ENCODE assay signal across 8 cellular contexts in the genomic region with DNA sequence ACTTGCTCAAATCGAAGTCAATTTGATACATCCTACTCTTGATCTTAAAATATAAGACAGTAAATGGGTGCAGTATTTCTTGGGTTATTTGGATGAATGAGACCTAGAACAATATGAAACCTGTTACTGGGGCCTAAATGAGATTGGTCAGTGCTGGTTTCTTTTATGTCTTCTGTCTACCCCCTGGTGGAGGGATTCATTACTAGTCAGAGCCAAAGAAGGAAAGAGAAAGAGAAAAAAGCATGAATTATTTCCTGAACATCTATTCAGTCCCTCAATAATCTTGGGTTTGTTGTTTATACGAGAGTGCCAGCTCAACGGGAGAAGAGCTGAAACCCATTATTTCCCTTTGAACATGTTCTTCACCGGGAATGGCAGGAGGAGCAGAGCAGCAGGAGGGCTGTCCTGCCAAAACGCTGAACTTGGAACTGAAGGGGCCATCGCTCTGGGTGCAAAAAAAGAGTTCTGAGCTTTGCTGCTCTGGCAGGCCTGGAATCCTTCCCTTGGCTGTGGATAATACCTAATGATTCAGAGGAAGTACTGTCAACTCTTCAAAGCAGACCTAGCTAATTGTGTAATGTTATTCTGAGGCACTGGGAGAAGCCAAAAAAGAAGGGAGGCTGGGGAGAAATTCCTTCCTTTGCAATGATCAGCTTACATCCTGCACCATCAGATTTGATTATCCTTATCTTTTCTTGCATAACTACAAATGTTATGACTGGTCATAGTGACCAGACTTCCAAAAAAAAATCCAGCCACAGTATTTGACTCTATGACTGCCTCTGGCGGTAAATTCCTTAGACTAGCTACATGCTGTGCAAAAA.
A peak's percentile ranks its signal among the peaks of the same experiment; 100 is the strongest.
DNase-seq lines count a peak whose midpoint lies in the region; ATAC-seq and TF ChIP-seq lines count a peak whose summit lies in the region.

No MANE protein-coding gene starts in this region.

- H3K4me3 ChIP-seq in H7 (ENCODE audit: insufficient read depth, low read depth, low read length), result no peak overlapping the region
- no peak overlapping the region for H3K4me3 ChIP-seq in NB4 (ENCODE audit: low read depth, low read length)
- H3K4me3 ChIP-seq in left lung, result no peak overlapping the region

- H3K36me3 Mint-ChIP-seq in brain, result peaks cover 10% of the 10 kb centered on the region
- H3K36me3 Mint-ChIP-seq in activated T-cell treated with anti-CD3 and anti-CD28 coated beads, Interleukin-2, amount 50 U/mL, for 4 hours (ENCODE audit: insufficient read depth), result peaks cover 12% of the 10 kb centered on the region
- peaks cover 4% of the 10 kb centered on the region for H3K36me3 Mint-ChIP-seq in natural killer cell treated with Interleukin-12 subunit alpha and Interleukin-12 subunit beta and Interleukin-15 and Interleukin-18, amount 100 ng/mL, for 72 hours

- TF ChIP-seq POLR2A in NB4 (IDR thresholded peaks at IDR 0.05; ENCODE audit: extremely low read depth, insufficient read length), result no peak

- peaks cover 17% of the 10 kb centered on the region for H3K4me1 Mint-ChIP-seq in brain
- H3K4me1 Mint-ChIP-seq in activated T-cell treated with anti-CD3 and anti-CD28 coated beads, Interleukin-2, amount 50 U/mL, for 4 hours (ENCODE audit: low read depth), result no peaks in the 10 kb centered on the region
- H3K4me1 Mint-ChIP-seq in natural killer cell treated with Interleukin-12 subunit alpha and Interleukin-12 subunit beta and Interleukin-15 and Interleukin-18, amount 100 ng/mL, for 72 hours (ENCODE audit: low read depth in 2 of 2), result no peaks in the 10 kb centered on the region

- ATAC-seq in left lung, result peak; percentile 72
- no peak for ATAC-seq in activated T-cell treated with anti-CD3 and anti-CD28 coated beads, Interleukin-2, amount 50 U/mL, for 4 hours
- no peak for ATAC-seq in natural killer cell treated with Interleukin-12 subunit alpha and Interleukin-12 subunit beta and Interleukin-15 and Interleukin-18, amount 100 ng/mL, for 72 hours

- peaks cover 9% of the 10 kb centered on the region for H3K27me3 Mint-ChIP-seq in brain
- H3K27me3 Mint-ChIP-seq in activated T-cell treated with anti-CD3 and anti-CD28 coated beads, Interleukin-2, amount 50 U/mL, for 4 hours (ENCODE audit: low read depth), result no peaks in the 10 kb centered on the region
- no peaks in the 10 kb centered on the region for H3K27me3 Mint-ChIP-seq in natural killer cell treated with Interleukin-12 subunit alpha and Interleukin-12 subunit beta and Interleukin-15 and Interleukin-18, amount 100 ng/mL, for 72 hours

- no peaks in the 10 kb centered on the region for H3K4me1 ChIP-seq in left lung

- TF ChIP-seq CTCF in GM12874 (IDR thresholded peaks at IDR 0.05; ENCODE audit: insufficient read depth, low read depth, low read length) (peak; percentile 46; the same call in 1 of the 2 replicates), NB4 (IDR thresholded peaks at IDR 0.05; ENCODE audit: low read depth, low read length) (peak; percentile 33), brain (conservative IDR thresholded peaks at IDR 0.05) (peak; percentile 16 to 31), left lung (IDR thresholded peaks at IDR 0.05) (peak; percentile 21 to 36)

- peak overlapping the region in 2 of 5 experiments; percentile 3 to 51 for H3K27ac Mint-ChIP-seq in brain
- H3K27ac Mint-ChIP-seq in natural killer cell treated with Interleukin-12 subunit alpha and Interleukin-12 subunit beta and Interleukin-15 and Interleukin-18, amount 100 ng/mL, for 72 hours, result no peak overlapping the region

- no peaks in the 10 kb centered on the region for H3K27me3 ChIP-seq in H7 (ENCODE audit: control insufficient read depth, insufficient read depth, low read length)
- no peaks in the 10 kb centered on the region for H3K27me3 ChIP-seq in left lung

- intact Hi-C loops in left lung (cut with DNase I), result loop anchor here in 1 of 2 donors (10.0 kb wide), 1 partner anchor 77 kb away; a partner anchor contains a TSS

- H3K36me3 ChIP-seq in H7 (replicated peaks; ENCODE audit: control insufficient read depth, insufficient read depth, low read length), result no peaks in the 10 kb centered on the region
- no peaks in the 10 kb centered on the region for H3K36me3 ChIP-seq in left lung

- DNase-seq in H7 (peak; percentile 58), NB4 (ENCODE audit: low read depth) (peak; percentile 51), left lung (no peak), cerebellar nuclear complex (lab: John Stamatoyannopoulos, UW) (no peak)
- DNase-seq in activated T-cell treated with anti-CD3 and anti-CD28 coated beads, Interleukin-2, amount 50 U/mL, for 4 hours, result no peak
- DNase-seq in natural killer cell treated with Interleukin-12 subunit alpha and Interleukin-12 subunit beta and Interleukin-15 and Interleukin-18, amount 100 ng/mL, for 72 hours (ENCODE audit: low spot score), result no peak

- peaks cover 0 to 17% (median 6%) of the 10 kb centered on the region in 5 experiments for H3K9me3 Mint-ChIP-seq in brain
- no peaks in the 10 kb centered on the region for H3K9me3 Mint-ChIP-seq in activated T-cell treated with anti-CD3 and anti-CD28 coated beads, Interleukin-2, amount 50 U/mL, for 4 hours
- peaks cover 3% of the 10 kb centered on the region for H3K9me3 Mint-ChIP-seq in natural killer cell treated with Interleukin-12 subunit alpha and Interleukin-12 subunit beta and Interleukin-15 and Interleukin-18, amount 100 ng/mL, for 72 hours

- peak overlapping the region in 1 of 2 donors; percentile 40 for H3K27ac ChIP-seq in left lung

- peak overlapping the region in 1 of 5 experiments; percentile 66 for H3K4me3 Mint-ChIP-seq in brain
- H3K4me3 Mint-ChIP-seq in activated T-cell treated with anti-CD3 and anti-CD28 coated beads, Interleukin-2, amount 50 U/mL, for 4 hours, result no peak overlapping the region
- no peak overlapping the region for H3K4me3 Mint-ChIP-seq in natural killer cell treated with Interleukin-12 subunit alpha and Interleukin-12 subunit beta and Interleukin-15 and Interleukin-18, amount 100 ng/mL, for 72 hours

- H3K9me3 ChIP-seq in left lung, result no peaks in the 10 kb centered on the region

Comparison
In these comparisons a context has a peak if more than half of its experiments do, and no peak if none do; other contexts are left out.
1. DNase-seq: peak in H7 (single experiment) and NB4 (single experiment); none in left lung (0 of 2), activated T-cell treated with anti-CD3 and anti-CD28 coated beads, Interleukin-2, amount 50 U/mL, for 4 hours (single experiment), natural killer cell treated with Interleukin-12 subunit alpha and Interleukin-12 subunit beta and Interleukin-15 and Interleukin-18, amount 100 ng/mL, for 72 hours (single experiment) and cerebellar nuclear complex (0 of 2).
2. Peak in every context shown above with its lines, with median percentiles within 50 percentile points of each other: CTCF ChIP-seq.